ENCODE assay signal across 6 cellular contexts in genomic region chr6:55748880-55749279, GRCh38.
"Had no signal": no experiment of that assay in that cellular context is flagged by ENCODE, and none has a peak within 500 bp of the region (broad histone marks: within the 10 kb centered on the region; RNA-seq: fewer than 3 reads in every experiment).

No MANE protein-coding gene starts in this region.

- FAIRE-seq: HTR-8/SVneo, K562 had no signal

- ATAC-seq: K562 had no signal

- DNase-seq: IMR-90, KBM-7, KG1 had no signal

- H3K4me3 ChIP-seq: K562 had no signal

- H3K27ac ChIP-seq: HL-60 had no signal
